In genomic region chr11:1756024-1756561, GRCh38 we compare ENCODE assay signal across 1 cellular context.
A peak's percentile ranks its signal among the peaks of the same experiment; 100 is the strongest.
TF ChIP-seq lines count a peak whose summit lies in the region.

No MANE protein-coding gene starts in this region.

TF ChIP-seq in HepG2, 621 proteins besides CTCF, POLR2A, EP300 and RAD21:
- TF ChIP-seq MNT (IDR thresholded peaks at IDR 0.05) (peak; percentile 21; the same call in 1 of the 2 replicates), ARNT2 (CRISPR knock-in tag; IDR thresholded peaks at IDR 0.05; ENCODE audit: low read depth) (no peak), ZNF468 (CRISPR knock-in tag; IDR thresholded peaks at IDR 0.05) (no peak), HNRNPL (IDR thresholded peaks at IDR 0.05; ENCODE audit: low read depth, low read length) (0 out of 2 replicates have a peak, but pooled peaks have one; percentile 19), ZNF160 (CRISPR knock-in tag; IDR thresholded peaks at IDR 0.05) (no peak)
- TF ChIP-seq, protein P1, sequence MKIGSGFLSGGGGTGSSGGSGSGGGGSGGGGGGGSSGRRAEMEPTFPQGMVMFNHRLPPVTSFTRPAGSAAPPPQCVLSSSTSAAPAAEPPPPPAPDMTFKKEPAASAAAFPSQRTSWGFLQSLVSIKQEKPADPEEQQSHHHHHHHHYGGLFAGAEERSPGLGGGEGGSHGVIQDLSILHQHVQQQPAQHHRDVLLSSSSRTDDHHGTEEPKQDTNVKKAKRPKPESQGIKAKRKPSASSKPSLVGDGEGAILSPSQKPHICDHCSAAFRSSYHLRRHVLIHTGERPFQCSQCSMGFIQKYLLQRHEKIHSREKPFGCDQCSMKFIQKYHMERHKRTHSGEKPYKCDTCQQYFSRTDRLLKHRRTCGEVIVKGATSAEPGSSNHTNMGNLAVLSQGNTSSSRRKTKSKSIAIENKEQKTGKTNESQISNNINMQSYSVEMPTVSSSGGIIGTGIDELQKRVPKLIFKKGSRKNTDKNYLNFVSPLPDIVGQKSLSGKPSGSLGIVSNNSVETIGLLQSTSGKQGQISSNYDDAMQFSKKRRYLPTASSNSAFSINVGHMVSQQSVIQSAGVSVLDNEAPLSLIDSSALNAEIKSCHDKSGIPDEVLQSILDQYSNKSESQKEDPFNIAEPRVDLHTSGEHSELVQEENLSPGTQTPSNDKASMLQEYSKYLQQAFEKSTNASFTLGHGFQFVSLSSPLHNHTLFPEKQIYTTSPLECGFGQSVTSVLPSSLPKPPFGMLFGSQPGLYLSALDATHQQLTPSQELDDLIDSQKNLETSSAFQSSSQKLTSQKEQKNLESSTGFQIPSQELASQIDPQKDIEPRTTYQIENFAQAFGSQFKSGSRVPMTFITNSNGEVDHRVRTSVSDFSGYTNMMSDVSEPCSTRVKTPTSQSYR (CRISPR knock-in tag; IDR thresholded peaks at IDR 0.05; ENCODE audit: borderline replicate concordance), result peak; percentile 66
